ENCODE assay signal across 10 cellular contexts in genomic region chr5:179621551-179621971, GRCh38. TPM values are rescaled to one million over a fixed set of nuclear protein-coding genes. Genes with fewer than 3 reads are reported as not detected.
DNase-seq lines count a peak whose midpoint lies in the region; ATAC-seq and TF ChIP-seq lines count a peak whose summit lies in the region.
"Had no signal": no experiment of that assay in that cellular context is flagged by ENCODE, and none has a peak within 500 bp of the region (broad histone marks: within the 10 kb centered on the region; RNA-seq: fewer than 3 reads in every experiment).

No MANE protein-coding gene starts in this region.

- no peaks in the 10 kb centered on the region for H3K27me3 ChIP-seq in adrenal gland
- H3K27me3 ChIP-seq in right lobe of liver: no peaks in the 10 kb centered on the region
- H3K27me3 ChIP-seq in thyroid gland: no peaks in the 10 kb centered on the region

- H3K9me3 ChIP-seq in adrenal gland (replicated peaks in 1 of 3) (no peaks in the 10 kb centered on the region), right lobe of liver (no peaks in the 10 kb centered on the region), thyroid gland (no peaks in the 10 kb centered on the region)

- H3K4me3 ChIP-seq in adrenal gland (peak overlapping the region in 2 of 4 donors; percentile 73 to 98), right lobe of liver (peak overlapping the region; percentile 92 to 97 (median 95)), thyroid gland (replicated peaks in 1 of 3) (peak overlapping the region in 2 of 3 donors; percentile 60 to 99)

- peaks cover 33 to 65% of the 10 kb centered on the region in 2 donors for H3K4me1 ChIP-seq in adrenal gland (replicated peaks in 1 of 2)
- H3K4me1 ChIP-seq in right lobe of liver: peaks cover 0 to 52% (median 23%) of the 10 kb centered on the region in 4 donors
- H3K4me1 ChIP-seq in thyroid gland: peaks cover 28 to 41% of the 10 kb centered on the region in 2 donors

- peak overlapping the region in 4 of 5 donors; percentile 54 to 100 (median 79) for H3K27ac ChIP-seq in adrenal gland
- H3K27ac ChIP-seq in right lobe of liver: peak overlapping the region; percentile 59 to 97 (median 74)
- H3K27ac ChIP-seq in thyroid gland: peak overlapping the region in 2 of 3 donors; percentile 78 to 91

- ATAC-seq in activated T-cell treated with anti-CD3 and anti-CD28 coated beads, Interleukin-2, amount 50 U/mL, for 4 hours: no peak
- ATAC-seq in right lobe of liver: no peak
- no peak for ATAC-seq in GM21717 (IDR thresholded peaks at IDR 0.05; ENCODE audit: unreplicated experiment)
- ATAC-seq in HG03457 (IDR thresholded peaks at IDR 0.05; ENCODE audit: unreplicated experiment): no peak

- TF ChIP-seq POLR2A in adrenal gland (IDR thresholded peaks at IDR 0.05) (no peak), right lobe of liver (IDR thresholded peaks at IDR 0.05) (no peak), thyroid gland (IDR thresholded peaks at IDR 0.05) (no peak)

- WGBS in adrenal gland, 4 donors: 3 to 8% (median 6%) methylated on average over 9 of the region's 9 CpGs
- WGBS in right lobe of liver (ENCODE audit: insufficient coverage, low coverage, low lambda C conversion rate, missing lambda C conversion rate): 4% methylated on average over 9 of the region's 9 CpGs
- WGBS in thyroid gland, 2 donors: 18 to 21% methylated on average over 9 of the region's 9 CpGs

- DNase-seq in activated T-cell treated with anti-CD3 and anti-CD28 coated beads, Interleukin-2, amount 50 U/mL, for 4 hours: no peak
- no peak for DNase-seq in activated T-cell treated with anti-CD3 and anti-CD28 coated beads, Interleukin-2, amount 50 U/mL, for 48 hours
- no peak for DNase-seq in adrenal gland
- peak in 1 of 3 donors; percentile 7 for DNase-seq in right lobe of liver
- no peak for DNase-seq in thyroid gland
- DNase-seq in superior temporal gyrus (ENCODE audit: extremely low spot score): no peak
- DNase-seq: NCI-H345 had no signal

- H3K4me1 Mint-ChIP-seq in activated T-cell treated with anti-CD3 and anti-CD28 coated beads, Interleukin-2, amount 50 U/mL, for 4 hours (ENCODE audit: low read depth): peaks cover 55% of the 10 kb centered on the region

- peaks cover 0 to 59% of the 10 kb centered on the region in 2 donors for H3K36me3 ChIP-seq in adrenal gland (replicated peaks in 1 of 2)
- H3K36me3 ChIP-seq in right lobe of liver: peaks cover 23 to 56% (median 40%) of the 10 kb centered on the region in 4 donors
- peaks cover 42 to 50% of the 10 kb centered on the region in 2 donors for H3K36me3 ChIP-seq in thyroid gland

- peaks cover 55% of the 10 kb centered on the region for H3K36me3 Mint-ChIP-seq in activated T-cell treated with anti-CD3 and anti-CD28 coated beads, Interleukin-2, amount 50 U/mL, for 4 hours (ENCODE audit: insufficient read depth)

- TF ChIP-seq CTCF in adrenal gland (IDR thresholded peaks at IDR 0.05): no peak
- TF ChIP-seq CTCF in right lobe of liver (IDR thresholded peaks at IDR 0.05): no peak
- TF ChIP-seq CTCF in thyroid gland (IDR thresholded peaks at IDR 0.05): no peak

- H3K27me3 Mint-ChIP-seq in activated T-cell treated with anti-CD3 and anti-CD28 coated beads, Interleukin-2, amount 50 U/mL, for 4 hours (ENCODE audit: low read depth): no peaks in the 10 kb centered on the region

- intact Hi-C loops in adrenal gland (cut with DNase I): no loop called here
- intact Hi-C loops in right lobe of liver (cut with DNase I): no loop called here
- intact Hi-C loops in thyroid gland (cut with DNase I): loop anchor here (5.0 kb wide), 2 partner anchors 64 to 186 kb away; partner anchors contain the start of gene MGAT4B

- peak overlapping the region; percentile 98 for H3K4me3 Mint-ChIP-seq in activated T-cell treated with anti-CD3 and anti-CD28 coated beads, Interleukin-2, amount 50 U/mL, for 4 hours

- no peaks in the 10 kb centered on the region for H3K9me3 Mint-ChIP-seq in activated T-cell treated with anti-CD3 and anti-CD28 coated beads, Interleukin-2, amount 50 U/mL, for 4 hours

RNA-seq across cellular contexts. Expression of gene HNRNPH1, which starts 1.9 kb away (rescaled TPM):
- 1,000 to 10,000 TPM; 1,008 to 1,029 (median 1,012) TPM for total RNA-seq in activated T-cell treated with anti-CD3 and anti-CD28 coated beads, Interleukin-2, amount 50 U/mL, for 4 hours
- total RNA-seq in adrenal gland (100 to 1,000 TPM; 131 to 516 (median 337) TPM), right lobe of liver (100 to 1,000 TPM; 140 to 305 (median 219) TPM), thyroid gland (100 to 1,000 TPM; 459 to 991 (median 620) TPM)
- polyA plus RNA-seq in adrenal gland: 100 to 1,000 TPM; 284 to 516 (median 357) TPM

RNA-seq across cellular contexts. Expression of gene CBY3, which starts 59.3 kb away (rescaled TPM):
- under 1 TPM in 2 of 3 donors, not detected in 1; 0.51 to 0.53 TPM for total RNA-seq in activated T-cell treated with anti-CD3 and anti-CD28 coated beads, Interleukin-2, amount 50 U/mL, for 4 hours
- total RNA-seq in adrenal gland (not detected), right lobe of liver (not detected), thyroid gland (under 1 TPM in 1 of 4 donors, not detected in 3; 0.67 TPM)
- under 1 TPM in 1 of 3 donors, not detected in 2; 0.10 TPM for polyA plus RNA-seq in adrenal gland
- total RNA-seq: glomerular endothelial cell had no signal
